In the genomic region with DNA sequence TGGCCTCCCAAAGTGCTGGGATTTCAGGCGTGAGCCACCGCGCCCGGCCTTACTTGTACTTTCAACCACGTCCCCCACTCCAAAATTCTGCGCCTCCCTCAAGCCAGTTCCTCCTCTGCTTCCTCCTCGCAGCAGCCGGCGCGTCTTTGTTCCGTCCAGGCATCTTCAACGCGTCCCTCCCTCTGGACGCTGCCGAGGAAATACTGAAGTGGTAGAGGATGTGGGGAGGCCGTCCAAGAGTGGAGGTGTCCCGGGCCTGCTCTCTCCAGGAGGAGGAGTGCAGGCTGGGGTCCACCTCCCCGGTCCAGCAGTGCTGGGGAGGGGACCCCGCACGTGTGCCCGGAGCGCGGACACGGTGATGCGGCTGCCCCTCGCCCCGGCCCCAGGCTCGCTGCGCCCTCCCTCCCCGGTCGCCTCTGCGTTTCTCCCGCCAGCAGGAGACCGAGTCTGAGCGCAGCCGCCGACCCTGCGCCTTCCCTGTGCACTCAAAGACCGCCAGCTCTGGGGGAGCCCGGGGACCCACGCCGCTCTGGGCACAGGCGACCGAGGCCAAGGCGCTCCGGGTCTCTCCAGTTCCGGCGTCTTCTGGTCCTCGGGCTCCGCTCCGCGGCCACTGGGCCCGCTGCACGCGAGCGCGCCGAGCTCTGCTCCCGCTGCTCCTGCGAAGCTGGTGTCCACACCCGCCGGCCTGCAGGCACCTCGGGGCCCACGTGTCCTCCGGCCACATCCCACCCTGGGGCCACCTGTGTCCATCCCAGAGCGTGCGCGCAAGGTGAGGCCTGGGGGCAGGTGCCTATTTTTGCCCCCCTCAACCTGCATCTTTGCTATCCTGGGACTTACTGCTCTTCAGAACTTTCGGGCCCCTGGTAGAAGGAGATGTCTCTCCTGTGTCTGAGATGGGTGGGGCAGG, we compare ENCODE assay signal across 9 cellular contexts. TPM values are rescaled to one million over a fixed set of nuclear protein-coding genes. Genes with fewer than 3 reads are reported as not detected.
A peak's percentile ranks its signal among the peaks of the same experiment; 100 is the strongest.
DNase-seq lines count a peak whose midpoint lies in the region; ATAC-seq and TF ChIP-seq lines count a peak whose summit lies in the region.
"Had no signal": no experiment of that assay in that cellular context is flagged by ENCODE, and none has a peak within 500 bp of the region (broad histone marks: within the 10 kb centered on the region; RNA-seq: fewer than 3 reads in every experiment).

No MANE protein-coding gene starts in this region.

- DNase-seq in NCI-H2029 (lab: John Stamatoyannopoulos, UW) (peak; percentile 1), NCI-H2029 treated with DMSO at 0.1 percent for 48 hours (lab: John Stamatoyannopoulos, UW) (no peak), NCI-H524 treated with DMSO at 0.1 percent for 48 hours (lab: John Stamatoyannopoulos, UW) (peak; percentile 45), fibroblast of villous mesenchyme (ENCODE audit: low read depth) (peak; percentile 35), suprapubic skin (ENCODE audit: low spot score in 2 of 2) (peak in 1 of 2 donors; percentile 78), posterior vena cava (ENCODE audit: low spot score) (no peak)
- peak; percentile 75 to 80 for DNase-seq in activated T-cell treated with anti-CD3 and anti-CD28 coated beads, Interleukin-2, amount 50 U/mL, for 72 hours

- H3K9me3 ChIP-seq in neuron (ENCODE audit: low read length) (no peaks in the 10 kb centered on the region), suprapubic skin (no peaks in the 10 kb centered on the region)

- H3K4me1 Mint-ChIP-seq in activated T-cell treated with anti-CD3 and anti-CD28 coated beads, Interleukin-2, amount 50 U/mL, for 72 hours (ENCODE audit: low read depth): peaks cover 18% of the 10 kb centered on the region

- TF ChIP-seq CTCF in fibroblast of villous mesenchyme (IDR thresholded peaks at IDR 0.05; ENCODE audit: insufficient read depth, low read depth, low read length) (peak; percentile 50), suprapubic skin (IDR thresholded peaks at IDR 0.05) (peak in 1 of 2 donors; percentile 58)

- H3K36me3 ChIP-seq in neuron (ENCODE audit: insufficient read depth, low read length) (no peaks in the 10 kb centered on the region), suprapubic skin (no peaks in the 10 kb centered on the region)

- peak overlapping the region; percentile 94 for H2AFZ ChIP-seq in neuron (ENCODE audit: low read depth, low read length)

- H3K27me3 ChIP-seq in neuron (ENCODE audit: insufficient read depth, low read length) (peaks cover 45% of the 10 kb centered on the region), suprapubic skin (peaks cover 76% of the 10 kb centered on the region)

- no peak overlapping the region for H3K27ac Mint-ChIP-seq in activated T-cell treated with anti-CD3 and anti-CD28 coated beads, Interleukin-2, amount 50 U/mL, for 72 hours

- H3K27me3 Mint-ChIP-seq in activated T-cell treated with anti-CD3 and anti-CD28 coated beads, Interleukin-2, amount 50 U/mL, for 72 hours (ENCODE audit: low read depth): peaks cover 87% of the 10 kb centered on the region

- no peak overlapping the region for H3K27ac ChIP-seq in suprapubic skin

- TF ChIP-seq EP300 in suprapubic skin (IDR thresholded peaks at IDR 0.05): no peak

- ATAC-seq in activated T-cell treated with anti-CD3 and anti-CD28 coated beads, Interleukin-2, amount 50 U/mL, for 72 hours (replicated peaks in 1 of 2): peak; percentile 98 to 99

- H3K9me3 Mint-ChIP-seq in activated T-cell treated with anti-CD3 and anti-CD28 coated beads, Interleukin-2, amount 50 U/mL, for 72 hours: no peaks in the 10 kb centered on the region

- TF ChIP-seq POLR2A in suprapubic skin (IDR thresholded peaks at IDR 0.05): no peak

- H3K36me3 Mint-ChIP-seq in activated T-cell treated with anti-CD3 and anti-CD28 coated beads, Interleukin-2, amount 50 U/mL, for 72 hours (ENCODE audit: insufficient read depth in 2 of 2): peaks cover 0 to 2% of the 10 kb centered on the region in 2 donors

- H3K4me1 ChIP-seq in neuron (ENCODE audit: insufficient read depth, low read length) (peaks cover 2% of the 10 kb centered on the region), suprapubic skin (peaks cover 10% of the 10 kb centered on the region)

- intact Hi-C loops in posterior vena cava (cut with DNase I): no loop called here

- H3K4me3 ChIP-seq in fibroblast of villous mesenchyme (ENCODE audit: low read depth, low read length) (peak overlapping the region; percentile 30), neuron (ENCODE audit: low read length) (peak overlapping the region; percentile 61), suprapubic skin (peak overlapping the region; percentile 49)

- WGBS in suprapubic skin: 13% methylated on average over 8 of the region's 69 CpGs

- peak overlapping the region; percentile 83 to 85 for H3K4me3 Mint-ChIP-seq in activated T-cell treated with anti-CD3 and anti-CD28 coated beads, Interleukin-2, amount 50 U/mL, for 72 hours

RNA-seq across cellular contexts. Expression of a gene that starts 31.7 kb away (rescaled TPM):
- total RNA-seq in activated T-cell treated with anti-CD3 and anti-CD28 coated beads, Interleukin-2, amount 50 U/mL, for 72 hours: 10 to 100 TPM; 23.9 to 24.9 TPM
- total RNA-seq in fibroblast of villous mesenchyme (6.9 and 13.5 TPM in 2 replicates), suprapubic skin (1 to 10 TPM; 1.3 to 2.0 (median 1.6) TPM), posterior vena cava (1 to 10 TPM; 6.4 to 9.8 TPM)

RNA-seq across cellular contexts. Expression of a gene that starts 41.5 kb away (rescaled TPM):
- 10 to 100 TPM; 81.7 to 83.5 TPM for total RNA-seq in activated T-cell treated with anti-CD3 and anti-CD28 coated beads, Interleukin-2, amount 50 U/mL, for 72 hours
- total RNA-seq in fibroblast of villous mesenchyme: 20.7 and 24.5 TPM in 2 replicates
- 10 to 100 TPM; 27.7 to 33.8 (median 31.2) TPM for total RNA-seq in suprapubic skin
- total RNA-seq in posterior vena cava: 10 to 100 TPM; 23.9 to 28.6 TPM

RNA-seq across cellular contexts. Expression of a gene that starts 41.6 kb away (rescaled TPM):
- under 1 TPM; 0.46 to 0.83 TPM for total RNA-seq in activated T-cell treated with anti-CD3 and anti-CD28 coated beads, Interleukin-2, amount 50 U/mL, for 72 hours
- total RNA-seq in fibroblast of villous mesenchyme (under 0.01 and 0.32 TPM in 2 replicates), suprapubic skin (not detected), posterior vena cava (not detected)

RNA-seq across cellular contexts. Expression of a gene that starts 51.2 kb away (rescaled TPM):
- total RNA-seq in activated T-cell treated with anti-CD3 and anti-CD28 coated beads, Interleukin-2, amount 50 U/mL, for 72 hours: 10 to 100 TPM; 16.1 to 17.6 TPM
- 25.0 and 33.2 TPM in 2 replicates for total RNA-seq in fibroblast of villous mesenchyme
- total RNA-seq in suprapubic skin: 10 to 100 TPM; 22.3 to 46.4 (median 34.7) TPM
- total RNA-seq in posterior vena cava: 10 to 100 TPM; 13.3 to 17.8 TPM

RNA-seq across cellular contexts. Expression of a gene that starts 56.8 kb away (rescaled TPM):
- total RNA-seq in activated T-cell treated with anti-CD3 and anti-CD28 coated beads, Interleukin-2, amount 50 U/mL, for 72 hours: 10 to 100 TPM; 27.9 to 45.5 TPM
- not detected in 2 replicates for total RNA-seq in fibroblast of villous mesenchyme
- total RNA-seq in suprapubic skin: under 1 TPM in 1 of 4 donors, not detected in 3; 0.80 TPM
- total RNA-seq in posterior vena cava: under 1 TPM; 0.48 to 0.65 TPM
- total RNA-seq: dermis microvascular lymphatic vessel endothelial cell had no signal

Comparison
In these comparisons a context has a peak if more than half of its experiments do, and no peak if none do; other contexts are left out.
1. DNase-seq: peak in NCI-H2029 (single experiment), NCI-H524 treated with DMSO at 0.1 percent for 48 hours (single experiment), activated T-cell treated with anti-CD3 and anti-CD28 coated beads, Interleukin-2, amount 50 U/mL, for 72 hours (2 of 2) and fibroblast of villous mesenchyme (single experiment); none in NCI-H2029 treated with DMSO at 0.1 percent for 48 hours (single experiment) and posterior vena cava (single experiment).
2. Peak in every context shown above with its lines, with median percentiles within 50 percentile points of each other: H3K4me3 ChIP-seq.